In genomic region chr3:151709847-151710246, GRCh38 we compare ENCODE assay signal across 30 cellular contexts. TPM values are rescaled to one million over a fixed set of nuclear protein-coding genes. Genes with fewer than 3 reads are reported as not detected.
DNase-seq lines count a peak whose midpoint lies in the region; ATAC-seq, FAIRE-seq and TF ChIP-seq lines count a peak whose summit lies in the region.
"Had no signal": no experiment of that assay in that cellular context is flagged by ENCODE, and none has a peak within 500 bp of the region (broad histone marks: within the 10 kb centered on the region; RNA-seq: fewer than 3 reads in every experiment).

No MANE protein-coding gene starts in this region.

- H2AFZ ChIP-seq in astrocyte (ENCODE audit: low read depth, low read length) (no peak overlapping the region), osteoblast (ENCODE audit: low read length) (no peak overlapping the region)

- H3K9me3 Mint-ChIP-seq in astrocyte (ENCODE audit: unreplicated experiment) = peaks cover 13% of the 10 kb centered on the region
- H3K9me3 Mint-ChIP-seq in type B pancreatic cell = no peaks in the 10 kb centered on the region

- H4K20me1 ChIP-seq in astrocyte (ENCODE audit: insufficient read depth, low read length) (no peaks in the 10 kb centered on the region), osteoblast (ENCODE audit: insufficient read depth, low read length) (no peaks in the 10 kb centered on the region)
- H4K20me1 ChIP-seq: BLaER1 had no signal

- H3K27me3 Mint-ChIP-seq in astrocyte (ENCODE audit: low read depth, unreplicated experiment) (no peaks in the 10 kb centered on the region), type B pancreatic cell (no peaks in the 10 kb centered on the region)
- H3K27me3 Mint-ChIP-seq: activated naive CD8-positive, alpha-beta T cell treated with anti-CD3 and anti-CD28 coated beads for 36 hours had no signal

- H3K4me1 Mint-ChIP-seq in astrocyte (ENCODE audit: low read depth, unreplicated experiment) = peaks cover 21% of the 10 kb centered on the region
- no peaks in the 10 kb centered on the region for H3K4me1 Mint-ChIP-seq in type B pancreatic cell (ENCODE audit: unreplicated experiment)
- H3K4me1 Mint-ChIP-seq: activated naive CD8-positive, alpha-beta T cell treated with anti-CD3 and anti-CD28 coated beads for 36 hours; brain; naive thymus-derived CD8-positive, alpha-beta T cell had no signal

- no peaks in the 10 kb centered on the region for H3K27me3 ChIP-seq in astrocyte (ENCODE audit: insufficient read depth, low read length)
- no peaks in the 10 kb centered on the region for H3K27me3 ChIP-seq in osteoblast (ENCODE audit: insufficient read depth, low read length)
- H3K27me3 ChIP-seq: BLaER1, transverse colon had no signal

- DNase-seq in ELR (ENCODE audit: low read depth) (peak; percentile 50), astrocyte (ENCODE audit: low read depth) (peak; percentile 83), fibroblast of peridontal ligament (ENCODE audit: extremely low read depth) (peak; percentile 66), osteoblast (ENCODE audit: insufficient read length, low spot score, missing footprints) (peak; percentile 22), DMS153 treated with DMSO at 0.1 percent for 48 hours (lab: John Stamatoyannopoulos, UW; ENCODE audit: unreplicated experiment) (no peak), NCI-H2196 (lab: John Stamatoyannopoulos, UW; ENCODE audit: unreplicated experiment) (no peak), type B pancreatic cell (ENCODE audit: extremely low spot score, unreplicated experiment) (no peak)
- DNase-seq: activated CD4-positive, alpha-beta T cell treated with anti-CD3 and anti-CD28 coated beads for 4 hours; activated effector memory CD4-positive, alpha-beta T cell treated with anti-CD3 and anti-CD28 coated beads, Interleukin-2, amount 50 U/mL, for 16 hours; activated naive CD8-positive, alpha-beta T cell treated with anti-CD3 and anti-CD28 coated beads for 36 hours; activated T-cell treated with anti-CD3 and anti-CD28 coated beads for 4 hours; COR-L47; DMS79; effector CD4-positive, alpha-beta T cell; HFFc6; islet precursor cell; midbrain; naive thymus-derived CD8-positive, alpha-beta T cell; NCI-H1092 treated with DMSO at 0.1 percent for 48 hours; NCI-H187 treated with DMSO at 0.1 percent for 48 hours; NCI-H526; occipital lobe; SHP77 treated with DMSO at 0.1 percent for 48 hours; small intestine; transverse colon had no signal

- no peak overlapping the region for H3K4me3 Mint-ChIP-seq in astrocyte (ENCODE audit: unreplicated experiment)
- H3K4me3 Mint-ChIP-seq in type B pancreatic cell = no peak overlapping the region
- H3K4me3 Mint-ChIP-seq: activated naive CD8-positive, alpha-beta T cell treated with anti-CD3 and anti-CD28 coated beads for 36 hours; brain; HFFc6; naive thymus-derived CD8-positive, alpha-beta T cell had no signal

- H3K79me2 ChIP-seq in astrocyte (ENCODE audit: insufficient read depth, low read length) = no peaks in the 10 kb centered on the region
- no peaks in the 10 kb centered on the region for H3K79me2 ChIP-seq in osteoblast (ENCODE audit: insufficient read depth, low read length)

- H3K9me3 ChIP-seq in astrocyte (ENCODE audit: insufficient read depth, low read depth, low read length) = no peaks in the 10 kb centered on the region
- no peaks in the 10 kb centered on the region for H3K9me3 ChIP-seq in osteoblast (ENCODE audit: low read depth, low read length)
- H3K9me3 ChIP-seq: BLaER1 had no signal

- H3K36me3 ChIP-seq in astrocyte (ENCODE audit: insufficient read depth, low read length) (no peaks in the 10 kb centered on the region), osteoblast (ENCODE audit: insufficient read depth, low read length) (no peaks in the 10 kb centered on the region)
- H3K36me3 ChIP-seq: BLaER1, transverse colon had no signal

- peak overlapping the region; percentile 39 for H3K27ac ChIP-seq in astrocyte (ENCODE audit: low read depth, low read length)
- no peak overlapping the region for H3K27ac ChIP-seq in osteoblast (ENCODE audit: low read depth, low read length)
- H3K27ac ChIP-seq: BLaER1, transverse colon, VCaP had no signal

- peak; percentile 23 for FAIRE-seq in astrocyte (lab: Jason Lieb, UNC)
- FAIRE-seq: small intestine had no signal

- TF ChIP-seq CTCF in astrocyte (IDR thresholded peaks at IDR 0.05; ENCODE audit: insufficient read depth, low read depth, low read length) (no peak), osteoblast (IDR thresholded peaks at IDR 0.05; ENCODE audit: extremely low read depth, low read depth, low read length) (no peak), type B pancreatic cell (conservative IDR thresholded peaks at IDR 0.05) (no peak)

- H3K4me3 ChIP-seq in astrocyte (ENCODE audit: insufficient read depth, low read depth, low read length) (no peak overlapping the region), osteoblast (ENCODE audit: insufficient read depth, low read length) (no peak overlapping the region)
- H3K4me3 ChIP-seq: BLaER1, transverse colon had no signal

- ATAC-seq in GM19467 (IDR thresholded peaks at IDR 0.05; ENCODE audit: unreplicated experiment) = no peak
- ATAC-seq: naive thymus-derived CD8-positive, alpha-beta T cell; Panc1 had no signal

- H3K27ac Mint-ChIP-seq in astrocyte (ENCODE audit: unreplicated experiment) (no peak overlapping the region), type B pancreatic cell (no peak overlapping the region)
- H3K27ac Mint-ChIP-seq: activated naive CD8-positive, alpha-beta T cell treated with anti-CD3 and anti-CD28 coated beads for 36 hours; brain; HFFc6; naive thymus-derived CD8-positive, alpha-beta T cell had no signal

- no peak overlapping the region for H3K9ac ChIP-seq in astrocyte (ENCODE audit: low read length)
- H3K9ac ChIP-seq: BLaER1 had no signal

- peak overlapping the region; percentile 10 for H3K4me2 ChIP-seq in astrocyte (ENCODE audit: low read length)
- H3K4me2 ChIP-seq in osteoblast (ENCODE audit: insufficient read depth, low read length) = no peak overlapping the region
- H3K4me2 ChIP-seq: BLaER1 had no signal

- no peaks in the 10 kb centered on the region for H3K36me3 Mint-ChIP-seq in astrocyte (ENCODE audit: low read depth, unreplicated experiment)
- no peaks in the 10 kb centered on the region for H3K36me3 Mint-ChIP-seq in type B pancreatic cell
- H3K36me3 Mint-ChIP-seq: activated naive CD8-positive, alpha-beta T cell treated with anti-CD3 and anti-CD28 coated beads for 36 hours; brain had no signal

- H3K4me1 ChIP-seq in astrocyte (ENCODE audit: insufficient read depth, low read length) = peaks cover 17% of the 10 kb centered on the region
- H3K4me1 ChIP-seq in osteoblast (ENCODE audit: insufficient read depth, low read length) = no peaks in the 10 kb centered on the region
- H3K4me1 ChIP-seq: BLaER1, transverse colon had no signal

RNA-seq across cellular contexts. Expression of gene AADACL2, which starts 23.9 kb away (rescaled TPM):
- total RNA-seq in astrocyte (not detected in 2 replicates), osteoblast (not detected in 2 replicates), type B pancreatic cell (ENCODE audit: low replicate concordance) (11.7 and 43.6 TPM in 2 replicates)
- total RNA-seq: activated naive CD8-positive, alpha-beta T cell treated with anti-CD3 and anti-CD28 coated beads for 36 hours; HFFc6; naive thymus-derived CD8-positive, alpha-beta T cell; occipital lobe; transverse colon had no signal

Comparison
In these comparisons a context has a peak if more than half of its experiments do, and no peak if none do; other contexts are left out.
1. DNase-seq: peak in ELR (single experiment), astrocyte (single experiment), fibroblast of peridontal ligament (single experiment) and osteoblast (single experiment); none in DMS153 treated with DMSO at 0.1 percent for 48 hours (single experiment), NCI-H2196 (single experiment) and type B pancreatic cell (single experiment).
2. RNA of gene AADACL2, which starts 23.9 kb away (total RNA-seq): 11.7 to 43.6 TPM in type B pancreatic cell; not detected in astrocyte and not detected in osteoblast; every median in the first group is over 10 times any median in the second.